In the genomic region with DNA sequence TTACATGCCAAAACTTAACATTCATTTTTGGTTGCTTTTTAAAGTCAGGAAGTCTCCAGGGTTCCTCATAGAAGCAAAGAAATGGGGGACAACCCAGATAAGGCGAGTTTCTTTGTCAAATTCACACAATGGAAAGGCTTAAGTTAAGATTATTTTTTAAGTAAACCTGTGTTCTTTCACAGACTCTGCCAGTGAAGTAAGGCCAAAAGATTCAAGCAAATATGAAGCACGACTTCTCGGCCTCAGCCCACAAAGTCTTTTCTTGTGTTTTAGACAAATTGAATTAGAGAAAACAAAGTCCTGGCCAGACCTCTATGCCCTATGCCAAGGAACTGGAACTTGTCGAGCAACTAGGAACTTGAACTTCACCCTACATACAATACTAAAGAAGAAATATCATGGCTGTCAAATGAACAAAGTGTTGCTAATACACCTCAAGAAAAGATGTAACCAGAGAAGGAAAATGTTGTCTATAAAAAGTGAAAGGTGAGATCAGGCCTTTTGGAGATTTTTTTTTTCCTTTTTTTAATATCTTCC, we compare ENCODE assay signal across 15 cellular contexts.
DNase-seq lines count a peak whose midpoint lies in the region; ATAC-seq, FAIRE-seq and TF ChIP-seq lines count a peak whose summit lies in the region.
"Had no signal": no experiment of that assay in that cellular context is flagged by ENCODE, and none has a peak within 500 bp of the region (broad histone marks: within the 10 kb centered on the region; RNA-seq: fewer than 3 reads in every experiment).

No MANE protein-coding gene starts in this region.

- H3K9ac ChIP-seq in astrocyte (ENCODE audit: low read length): peak overlapping the region; percentile 84
- no peak overlapping the region for H3K9ac ChIP-seq in skeletal muscle tissue (ENCODE audit: low read depth in 1 of 3, low read length in 3 of 3)

- no peak overlapping the region for H3K4me3 Mint-ChIP-seq in astrocyte (ENCODE audit: unreplicated experiment)
- H3K4me3 Mint-ChIP-seq: CD4-positive, CD25-positive, alpha-beta regulatory T cell had no signal

- WGBS in hepatocyte (ENCODE audit: low lambda C conversion rate, missing lambda C conversion rate): 63% methylated on average over 4 of the region's 4 CpGs

- DNase-seq in LHCN-M2 (ENCODE audit: low read depth): peak; percentile 16
- DNase-seq in astrocyte (ENCODE audit: low read depth): no peak
- DNase-seq in left cardiac atrium: no peak
- DNase-seq in upper lobe of right lung: no peak
- no peak for DNase-seq in Kasumi-1 (lab: John Stamatoyannopoulos, UW)
- no peak for DNase-seq in dorsolateral prefrontal cortex
- DNase-seq in hepatocyte (ENCODE audit: low spot score): no peak
- DNase-seq: NCI-H146; NCI-H524 treated with DMSO at 0.1 percent for 48 hours; stimulated activated naive CD4-positive, alpha-beta T cell had no signal

- H3K36me3 ChIP-seq in astrocyte (ENCODE audit: insufficient read depth, low read length): no peaks in the 10 kb centered on the region
- no peaks in the 10 kb centered on the region for H3K36me3 ChIP-seq in skeletal muscle tissue (ENCODE audit: control insufficient read depth in 3 of 3, insufficient read depth in 3 of 3, low read length in 3 of 3)
- H3K36me3 ChIP-seq in upper lobe of right lung: no peaks in the 10 kb centered on the region
- H3K36me3 ChIP-seq in hepatocyte (replicated peaks; ENCODE audit: insufficient read depth, low read depth): no peaks in the 10 kb centered on the region

- intact Hi-C loops in left cardiac atrium (cut with DNase I): no loop called here
- intact Hi-C loops in upper lobe of right lung (cut with DNase I): no loop called here
- intact Hi-C loops in dorsolateral prefrontal cortex (cut with DNase I): no loop called here

- peaks cover 52% of the 10 kb centered on the region for H3K4me1 Mint-ChIP-seq in astrocyte (ENCODE audit: low read depth, unreplicated experiment)

- FAIRE-seq in astrocyte (lab: Jason Lieb, UNC): no peak
- FAIRE-seq: GM12892, kidney had no signal

- no peaks in the 10 kb centered on the region for H3K9me3 Mint-ChIP-seq in astrocyte (ENCODE audit: unreplicated experiment)
- H3K9me3 Mint-ChIP-seq: activated T-cell treated with anti-CD3 and anti-CD28 coated beads, Interleukin-2, amount 50 U/mL, for 4 hours had no signal

- no peak for TF ChIP-seq CTCF in astrocyte (IDR thresholded peaks at IDR 0.05; ENCODE audit: insufficient read depth, low read depth, low read length)
- TF ChIP-seq CTCF in upper lobe of right lung (IDR thresholded peaks at IDR 0.05): no peak
- TF ChIP-seq CTCF in dorsolateral prefrontal cortex (IDR thresholded peaks at IDR 0.05 in 54 of 56, conservative IDR thresholded peaks at IDR 0.05 in 2 of 56; ENCODE audit: low read depth in 1 of 56, partially characterized antibody in 56 of 56): no peak
- TF ChIP-seq CTCF in hepatocyte (IDR thresholded peaks at IDR 0.05; ENCODE audit: poor library complexity): no peak

- H2AFZ ChIP-seq in astrocyte (ENCODE audit: low read depth, low read length) (peak overlapping the region; percentile 2), hepatocyte (no peak overlapping the region)

- H3K36me3 Mint-ChIP-seq in astrocyte (ENCODE audit: low read depth, unreplicated experiment): no peaks in the 10 kb centered on the region
- H3K36me3 Mint-ChIP-seq: CD4-positive, CD25-positive, alpha-beta regulatory T cell had no signal

- no peaks in the 10 kb centered on the region for H3K27me3 ChIP-seq in astrocyte (ENCODE audit: insufficient read depth, low read length)
- no peaks in the 10 kb centered on the region for H3K27me3 ChIP-seq in skeletal muscle tissue (ENCODE audit: control insufficient read depth in 3 of 3, insufficient read depth in 3 of 3, low read length in 3 of 3)
- H3K27me3 ChIP-seq in upper lobe of right lung: no peaks in the 10 kb centered on the region
- peaks cover 0 to 10% (median 0%) of the 10 kb centered on the region in 45 donors for H3K27me3 ChIP-seq in dorsolateral prefrontal cortex
- no peaks in the 10 kb centered on the region for H3K27me3 ChIP-seq in hepatocyte

- H3K79me2 ChIP-seq in astrocyte (ENCODE audit: insufficient read depth, low read length) (no peaks in the 10 kb centered on the region), hepatocyte (no peaks in the 10 kb centered on the region)

- no peaks in the 10 kb centered on the region for H3K27me3 Mint-ChIP-seq in astrocyte (ENCODE audit: low read depth, unreplicated experiment)

- ATAC-seq in left cardiac atrium: peak; percentile 31 to 49
- no peak for ATAC-seq in upper lobe of right lung

- peak overlapping the region; percentile 93 for H3K27ac Mint-ChIP-seq in astrocyte (ENCODE audit: unreplicated experiment)
- H3K27ac Mint-ChIP-seq: CD4-positive, CD25-positive, alpha-beta regulatory T cell had no signal

- H3K9me3 ChIP-seq in astrocyte (ENCODE audit: insufficient read depth, low read depth, low read length): no peaks in the 10 kb centered on the region
- peaks cover 0 to 2% (median 0%) of the 10 kb centered on the region in 3 donors for H3K9me3 ChIP-seq in skeletal muscle tissue (ENCODE audit: control insufficient read depth in 3 of 3, low read length in 3 of 3)
- H3K9me3 ChIP-seq in upper lobe of right lung: no peaks in the 10 kb centered on the region
- no peaks in the 10 kb centered on the region for H3K9me3 ChIP-seq in hepatocyte (ENCODE audit: low read depth)

- peak overlapping the region; percentile 95 for H3K27ac ChIP-seq in astrocyte (ENCODE audit: low read depth, low read length)
- H3K27ac ChIP-seq in skeletal muscle tissue (ENCODE audit: low read depth, low read length): peak overlapping the region; percentile 54
- H3K27ac ChIP-seq in upper lobe of right lung: no peak overlapping the region
- no peak overlapping the region for H3K27ac ChIP-seq in dorsolateral prefrontal cortex
- no peak overlapping the region for H3K27ac ChIP-seq in hepatocyte

- H3K4me3 ChIP-seq in astrocyte (ENCODE audit: insufficient read depth, low read depth, low read length) (no peak overlapping the region), skeletal muscle tissue (ENCODE audit: low read length in 3 of 3) (no peak overlapping the region), upper lobe of right lung (no peak overlapping the region), dorsolateral prefrontal cortex (no peak overlapping the region), hepatocyte (no peak overlapping the region)

- peaks cover 43% of the 10 kb centered on the region for H3K4me1 ChIP-seq in astrocyte (ENCODE audit: insufficient read depth, low read length)
- peaks cover 6 to 11% (median 9%) of the 10 kb centered on the region in 3 donors for H3K4me1 ChIP-seq in skeletal muscle tissue (ENCODE audit: control insufficient read depth in 3 of 3, insufficient read depth in 3 of 3, low read length in 3 of 3)
- H3K4me1 ChIP-seq in upper lobe of right lung: no peaks in the 10 kb centered on the region
- H3K4me1 ChIP-seq in hepatocyte (ENCODE audit: insufficient read depth): no peaks in the 10 kb centered on the region

- H4K20me1 ChIP-seq in astrocyte (ENCODE audit: insufficient read depth, low read length): no peaks in the 10 kb centered on the region
- no peaks in the 10 kb centered on the region for H4K20me1 ChIP-seq in hepatocyte (ENCODE audit: insufficient read depth, poor library complexity, severe bottlenecking)

- H3K4me2 ChIP-seq in astrocyte (ENCODE audit: low read length): peak overlapping the region; percentile 39
- no peak overlapping the region for H3K4me2 ChIP-seq in hepatocyte

- H3K9me2 ChIP-seq in hepatocyte (replicated peaks; ENCODE audit: insufficient read depth): no peaks in the 10 kb centered on the region

Comparison
In these comparisons a context has a peak if more than half of its experiments do, and no peak if none do; other contexts are left out.
1. H3K27ac ChIP-seq: peak in astrocyte (single experiment) and skeletal muscle tissue (single experiment); none in upper lobe of right lung (single experiment), dorsolateral prefrontal cortex (0 of 59) and hepatocyte (single experiment).